8 cellular contexts compared by ENCODE assay signal in genomic region chr9:127555830-127556820, GRCh38. TPM values are rescaled to one million over a fixed set of nuclear protein-coding genes. Genes with fewer than 3 reads are reported as not detected.
DNase-seq lines count a peak whose midpoint lies in the region; TF ChIP-seq lines count a peak whose summit lies in the region.

No MANE protein-coding gene starts in this region.

- H3K79me1 ChIP-seq in H9 (ENCODE audit: insufficient read depth, low read depth, low read length, poor library complexity, severe bottlenecking) = peaks cover 6% of the 10 kb centered on the region

- H3K4me3 ChIP-seq in astrocyte of the spinal cord (ENCODE audit: low read depth, low read length) = no peak overlapping the region
- no peak overlapping the region for H3K4me3 ChIP-seq in kidney epithelial cell (ENCODE audit: low read depth, low read length)

- H3K27me3 Mint-ChIP-seq in H9 (ENCODE audit: low read depth) = no peaks in the 10 kb centered on the region

- H3K4me1 Mint-ChIP-seq in H9 = peaks cover 44% of the 10 kb centered on the region in 2 experiments

- H3K14ac ChIP-seq in H9 (ENCODE audit: insufficient read depth, low read length) = no peak overlapping the region

- no peak overlapping the region for H2BK5ac ChIP-seq in H9 (ENCODE audit: insufficient read length, low read length)

- H3K9me3 Mint-ChIP-seq in H9 = no peaks in the 10 kb centered on the region

- H3K23ac ChIP-seq in H9 (ENCODE audit: insufficient read length, low read depth, low read length) = no peak overlapping the region

- no peak overlapping the region for H3K27ac ChIP-seq in H9 (ENCODE audit: insufficient read length, low read depth, low read length)

- no peak overlapping the region for H3K9ac ChIP-seq in H9 (ENCODE audit: extremely low read depth, insufficient read length, low read length)

- no peak overlapping the region for H3K4ac ChIP-seq in H9 (ENCODE audit: low read depth, low read length)

- no CpG with 5 or more reads among the region's 13 CpGs for WGBS in H9 (ENCODE audit: extremely low coverage, insufficient read length, low lambda C conversion rate)

- TF ChIP-seq CTCF in H9 (conservative IDR thresholded peaks at IDR 0.05) = no peak
- no peak for TF ChIP-seq CTCF in astrocyte of the spinal cord (IDR thresholded peaks at IDR 0.05; ENCODE audit: low read depth, low read length)
- TF ChIP-seq CTCF in kidney epithelial cell (IDR thresholded peaks at IDR 0.05; ENCODE audit: insufficient read depth, low read length, poor library complexity, severe bottlenecking) = no peak

- H3K27me3 ChIP-seq in H9 (ENCODE audit: insufficient read depth, low read length) (no peaks in the 10 kb centered on the region), kidney epithelial cell (ENCODE audit: control insufficient read depth, insufficient read depth, low read length) (no peaks in the 10 kb centered on the region)

- H2BK15ac ChIP-seq in H9 (ENCODE audit: low read depth, low read length) = no peak overlapping the region

- no peaks in the 10 kb centered on the region for H3K23me2 ChIP-seq in H9 (ENCODE audit: insufficient read length, low read depth, low read length, poor library complexity, severe bottlenecking)

- H3K79me2 ChIP-seq in H9 (ENCODE audit: insufficient read depth, low read length) = peaks cover 4% of the 10 kb centered on the region; the same call in 1 of the 2 replicates

- H2BK20ac ChIP-seq in H9 (ENCODE audit: low read depth, low read length, poor library complexity, severe bottlenecking) = no peak overlapping the region

- H3T11ph ChIP-seq in H9 (ENCODE audit: low read length) = no peak overlapping the region

- peak overlapping the region in 2 of 3 experiments; percentile 50 to 76; a peak in 5 of 7 replicates for H3K27ac Mint-ChIP-seq in H9

- H2BK120ac ChIP-seq in H9 (ENCODE audit: low read depth, low read length, poor library complexity, severe bottlenecking) = no peak overlapping the region

- H3K9me3 ChIP-seq in H9 (ENCODE audit: control insufficient read depth, low read depth, low read length) = no peaks in the 10 kb centered on the region

- H3K18ac ChIP-seq in H9 (ENCODE audit: insufficient read length, low read depth, low read length) = no peak overlapping the region

- H3K4me2 ChIP-seq in H9 (ENCODE audit: insufficient read depth, insufficient read length, low read length) = no peak overlapping the region

- in situ Hi-C loops in astrocyte of the spinal cord (cut with HindIII; ENCODE audit: low sequenced_read_pairs) = no loop called here

- peak; percentile 46 for DNase-seq in H9
- DNase-seq in T-helper 2 cell = peak in 4 of 5 experiments; percentile 12 to 85 (median 35)
- DNase-seq in astrocyte of the spinal cord (ENCODE audit: low read depth, low spot score) = peak; percentile 95
- DNase-seq in kidney epithelial cell (ENCODE audit: low read depth) = peak; percentile 89
- peak; percentile 31 to 59 for DNase-seq in stimulated activated CD4-positive, alpha-beta T cell treated with anti-CD3 and anti-CD28 coated beads, Interleukin-4, amount 100 ng/mL, for 4 hours
- no peak for DNase-seq in cortex of kidney (lab: John Stamatoyannopoulos, UW)
- no peak for DNase-seq in cerebellar cortex (ENCODE audit: low spot score)
- DNase-seq in nucleus accumbens (lab: John Stamatoyannopoulos, UW) = no peak

- no peak overlapping the region for H3K4me3 Mint-ChIP-seq in H9

- no peak overlapping the region for H3K56ac ChIP-seq in H9 (ENCODE audit: insufficient read length, low read depth, low read length)

- no peak overlapping the region for H2AFZ ChIP-seq in H9 (ENCODE audit: low read length)

- no peak overlapping the region for H2AK5ac ChIP-seq in H9 (ENCODE audit: insufficient read length, low read length)

- no peak overlapping the region for H2BK12ac ChIP-seq in H9 (ENCODE audit: insufficient read length, low read depth, low read length)

- H4K20me1 ChIP-seq in H9 (ENCODE audit: control insufficient read depth, insufficient read depth, insufficient read length) = peaks cover 2% of the 10 kb centered on the region

- no peak overlapping the region for H4K5ac ChIP-seq in H9 (ENCODE audit: insufficient read length, low read depth, low read length)

- peaks cover 2% of the 10 kb centered on the region for H3K36me3 ChIP-seq in kidney epithelial cell (ENCODE audit: control insufficient read depth, insufficient read depth, low read length)

- no peak overlapping the region for H4K8ac ChIP-seq in H9 (replicated peaks; ENCODE audit: insufficient read length, low read depth, low read length)

- peaks cover 4 to 7% (median 6%) of the 10 kb centered on the region in 3 experiments; a peak in 6 of 7 replicates for H3K36me3 Mint-ChIP-seq in H9 (ENCODE audit: insufficient read depth in 1 of 3, low read depth in 3 of 3)

- peaks cover 3% of the 10 kb centered on the region; the same call in 1 of the 2 replicates for H3K4me1 ChIP-seq in H9 (ENCODE audit: insufficient read depth, low read length)

- H4K91ac ChIP-seq in H9 (ENCODE audit: insufficient read length, low read depth, low read length) = no peak overlapping the region

RNA-seq across cellular contexts. Expression of gene STXBP1, which starts 56.0 kb away (rescaled TPM):
- total RNA-seq in H9 (2021) (22.1 and 22.3 TPM in 2 replicates), kidney epithelial cell (23.8 and 27.5 TPM in 2 replicates)

Comparison
In these comparisons a context has a peak if more than half of its experiments do, and no peak if none do; other contexts are left out.
1. DNase-seq: peak in H9 (single experiment), T-helper 2 cell (4 of 5), astrocyte of the spinal cord (single experiment), kidney epithelial cell (single experiment) and stimulated activated CD4-positive, alpha-beta T cell treated with anti-CD3 and anti-CD28 coated beads, Interleukin-4, amount 100 ng/mL, for 4 hours (2 of 2); none in cortex of kidney (single experiment), cerebellar cortex (single experiment) and nucleus accumbens (0 of 56).